8 cellular contexts compared by ENCODE assay signal in the genomic region with DNA sequence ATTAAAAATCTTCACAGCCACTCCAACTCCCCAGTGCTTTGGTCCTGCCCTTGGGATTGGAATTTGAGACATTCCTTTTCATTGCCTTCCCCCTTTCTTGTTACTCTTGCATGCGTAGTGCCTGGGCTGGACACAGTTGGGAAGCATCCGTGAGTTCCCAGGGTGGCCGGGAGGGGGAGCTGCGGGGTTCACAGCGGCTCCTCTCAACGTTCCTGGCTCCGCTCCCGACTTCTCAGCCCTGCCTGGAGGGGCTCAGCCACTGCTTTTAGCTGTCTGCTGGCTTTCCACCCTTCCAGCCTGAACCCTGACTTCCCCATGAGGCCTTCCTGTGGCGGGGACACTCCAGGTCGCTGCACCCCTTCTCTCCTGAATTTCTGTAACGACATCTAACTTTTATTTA. TPM values are rescaled to one million over a fixed set of nuclear protein-coding genes. Genes with fewer than 3 reads are reported as not detected.
DNase-seq lines count a peak whose midpoint lies in the region; ATAC-seq, FAIRE-seq and TF ChIP-seq lines count a peak whose summit lies in the region.

No MANE protein-coding gene starts in this region.

- ATAC-seq in T-helper 17 cell: peak; percentile 69
- ATAC-seq in sciatic nerve: peak; percentile 84
- ATAC-seq in HG02798 (IDR thresholded peaks at IDR 0.05; ENCODE audit: poor library complexity, unreplicated experiment): no peak
- no peak for ATAC-seq in GM18498 (IDR thresholded peaks at IDR 0.05; ENCODE audit: unreplicated experiment)

- H3K4me2 ChIP-seq in astrocyte (ENCODE audit: low read length): no peak overlapping the region
- H3K4me2 ChIP-seq in hepatocyte: no peak overlapping the region

- TF ChIP-seq RAD21 in Ishikawa (IDR thresholded peaks at IDR 0.05; ENCODE audit: low read depth): peak; percentile 48; the same call in 1 of the 2 replicates

- no peak overlapping the region for H3K4me3 ChIP-seq in astrocyte (ENCODE audit: insufficient read depth, low read depth, low read length)
- no peak overlapping the region for H3K4me3 ChIP-seq in hepatocyte

- H3K36me3 ChIP-seq in astrocyte (ENCODE audit: insufficient read depth, low read length) (no peaks in the 10 kb centered on the region), hepatocyte (replicated peaks; ENCODE audit: insufficient read depth, low read depth) (no peaks in the 10 kb centered on the region)

- H4K20me1 ChIP-seq in astrocyte (ENCODE audit: insufficient read depth, low read length) (no peaks in the 10 kb centered on the region), hepatocyte (ENCODE audit: insufficient read depth, poor library complexity, severe bottlenecking) (no peaks in the 10 kb centered on the region)

- no peak for TF ChIP-seq EP300 in Ishikawa (IDR thresholded peaks at IDR 0.05; ENCODE audit: borderline replicate concordance)

- intact Hi-C loops in sciatic nerve (cut with DNase I): loop anchor here (10.0 kb wide), 1 partner anchor 181 kb away; no protein-coding TSS in a partner anchor

- H3K27ac ChIP-seq in astrocyte (ENCODE audit: low read depth, low read length): no peak overlapping the region
- no peak overlapping the region for H3K27ac ChIP-seq in hepatocyte

- H3K9ac ChIP-seq in astrocyte (ENCODE audit: low read length): no peak overlapping the region

- TF ChIP-seq CTCF in astrocyte (IDR thresholded peaks at IDR 0.05; ENCODE audit: insufficient read depth, low read depth, low read length): peak; percentile 79
- TF ChIP-seq CTCF in hepatocyte (IDR thresholded peaks at IDR 0.05; ENCODE audit: poor library complexity): peak; percentile 80

- no peaks in the 10 kb centered on the region for H3K36me3 Mint-ChIP-seq in T-helper 17 cell (ENCODE audit: low read depth)
- H3K36me3 Mint-ChIP-seq in astrocyte (ENCODE audit: low read depth, unreplicated experiment): peaks cover 5% of the 10 kb centered on the region

- 18% methylated on average over 11 of the region's 11 CpGs for WGBS in hepatocyte (ENCODE audit: low lambda C conversion rate, missing lambda C conversion rate)

- H3K9me2 ChIP-seq in hepatocyte (replicated peaks; ENCODE audit: insufficient read depth): no peaks in the 10 kb centered on the region

- H3K79me2 ChIP-seq in astrocyte (ENCODE audit: insufficient read depth, low read length) (no peaks in the 10 kb centered on the region), hepatocyte (no peaks in the 10 kb centered on the region)

- H3K4me1 ChIP-seq in astrocyte (ENCODE audit: insufficient read depth, low read length): peaks cover 9% of the 10 kb centered on the region
- peaks cover 3% of the 10 kb centered on the region for H3K4me1 ChIP-seq in hepatocyte (ENCODE audit: insufficient read depth)

- no peaks in the 10 kb centered on the region for H3K27me3 Mint-ChIP-seq in T-helper 17 cell
- peaks cover 1% of the 10 kb centered on the region for H3K27me3 Mint-ChIP-seq in astrocyte (ENCODE audit: low read depth, unreplicated experiment)

- H3K4me3 Mint-ChIP-seq in T-helper 17 cell (no peak overlapping the region), astrocyte (ENCODE audit: unreplicated experiment) (peak overlapping the region; percentile 16)

- no peaks in the 10 kb centered on the region for H3K9me3 Mint-ChIP-seq in astrocyte (ENCODE audit: unreplicated experiment)

- peak; percentile 35 for DNase-seq in DMS 273 treated with DMSO at 0.1 percent for 48 hours (lab: John Stamatoyannopoulos, UW)
- DNase-seq in T-helper 17 cell: peak; percentile 29 to 32 (median 31)
- DNase-seq in astrocyte (ENCODE audit: low read depth): peak; percentile 49
- DNase-seq in hepatocyte (ENCODE audit: low spot score): peak; percentile 89
- peak; percentile 91 for DNase-seq in sciatic nerve (ENCODE audit: low spot score)

- H3K27ac Mint-ChIP-seq in T-helper 17 cell: no peak overlapping the region
- no peak overlapping the region for H3K27ac Mint-ChIP-seq in astrocyte (ENCODE audit: unreplicated experiment)

- H3K9me3 ChIP-seq in T-helper 17 cell (ENCODE audit: control insufficient read depth, low read length, poor library complexity, severe bottlenecking) (no peaks in the 10 kb centered on the region), astrocyte (ENCODE audit: insufficient read depth, low read depth, low read length) (no peaks in the 10 kb centered on the region), hepatocyte (ENCODE audit: low read depth) (no peaks in the 10 kb centered on the region)

- no peaks in the 10 kb centered on the region for H3K27me3 ChIP-seq in astrocyte (ENCODE audit: insufficient read depth, low read length)
- no peaks in the 10 kb centered on the region for H3K27me3 ChIP-seq in hepatocyte

- H2AFZ ChIP-seq in astrocyte (ENCODE audit: low read depth, low read length) (no peak overlapping the region), hepatocyte (no peak overlapping the region)

- FAIRE-seq in astrocyte (lab: Jason Lieb, UNC): peak; percentile 23

- H3K4me1 Mint-ChIP-seq in T-helper 17 cell (peaks cover 1% of the 10 kb centered on the region), astrocyte (ENCODE audit: low read depth, unreplicated experiment) (peaks cover 15% of the 10 kb centered on the region)

TF ChIP-seq in Ishikawa, 13 proteins besides CTCF, POLR2A, EP300 and RAD21:
- no peak for TF ChIP-seq NFIC (IDR thresholded peaks at IDR 0.05)
- TF ChIP-seq YY1 (IDR thresholded peaks at IDR 0.05; ENCODE audit: low read depth): no peak
- no peak for TF ChIP-seq CEBPB (IDR thresholded peaks at IDR 0.05)
- TF ChIP-seq TAF1 (IDR thresholded peaks at IDR 0.05; ENCODE audit: low read depth): no peak
- TF ChIP-seq CREB1 (IDR thresholded peaks at IDR 0.05; ENCODE audit: low read depth): no peak
- no peak for TF ChIP-seq EGR1 (IDR thresholded peaks at IDR 0.05)
- no peak for TF ChIP-seq ZBTB7A (IDR thresholded peaks at IDR 0.05; ENCODE audit: low read depth)
- TF ChIP-seq, protein P1, sequence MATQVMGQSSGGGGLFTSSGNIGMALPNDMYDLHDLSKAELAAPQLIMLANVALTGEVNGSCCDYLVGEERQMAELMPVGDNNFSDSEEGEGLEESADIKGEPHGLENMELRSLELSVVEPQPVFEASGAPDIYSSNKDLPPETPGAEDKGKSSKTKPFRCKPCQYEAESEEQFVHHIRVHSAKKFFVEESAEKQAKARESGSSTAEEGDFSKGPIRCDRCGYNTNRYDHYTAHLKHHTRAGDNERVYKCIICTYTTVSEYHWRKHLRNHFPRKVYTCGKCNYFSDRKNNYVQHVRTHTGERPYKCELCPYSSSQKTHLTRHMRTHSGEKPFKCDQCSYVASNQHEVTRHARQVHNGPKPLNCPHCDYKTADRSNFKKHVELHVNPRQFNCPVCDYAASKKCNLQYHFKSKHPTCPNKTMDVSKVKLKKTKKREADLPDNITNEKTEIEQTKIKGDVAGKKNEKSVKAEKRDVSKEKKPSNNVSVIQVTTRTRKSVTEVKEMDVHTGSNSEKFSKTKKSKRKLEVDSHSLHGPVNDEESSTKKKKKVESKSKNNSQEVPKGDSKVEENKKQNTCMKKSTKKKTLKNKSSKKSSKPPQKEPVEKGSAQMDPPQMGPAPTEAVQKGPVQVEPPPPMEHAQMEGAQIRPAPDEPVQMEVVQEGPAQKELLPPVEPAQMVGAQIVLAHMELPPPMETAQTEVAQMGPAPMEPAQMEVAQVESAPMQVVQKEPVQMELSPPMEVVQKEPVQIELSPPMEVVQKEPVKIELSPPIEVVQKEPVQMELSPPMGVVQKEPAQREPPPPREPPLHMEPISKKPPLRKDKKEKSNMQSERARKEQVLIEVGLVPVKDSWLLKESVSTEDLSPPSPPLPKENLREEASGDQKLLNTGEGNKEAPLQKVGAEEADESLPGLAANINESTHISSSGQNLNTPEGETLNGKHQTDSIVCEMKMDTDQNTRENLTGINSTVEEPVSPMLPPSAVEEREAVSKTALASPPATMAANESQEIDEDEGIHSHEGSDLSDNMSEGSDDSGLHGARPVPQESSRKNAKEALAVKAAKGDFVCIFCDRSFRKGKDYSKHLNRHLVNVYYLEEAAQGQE (IDR thresholded peaks at IDR 0.05; ENCODE audit: low read depth): no peak
- TF ChIP-seq TCF12 (IDR thresholded peaks at IDR 0.05; ENCODE audit: low read depth): no peak
- TF ChIP-seq FOXM1 (IDR thresholded peaks at IDR 0.05; ENCODE audit: borderline replicate concordance, low read depth): no peak
- TF ChIP-seq, protein P2, sequence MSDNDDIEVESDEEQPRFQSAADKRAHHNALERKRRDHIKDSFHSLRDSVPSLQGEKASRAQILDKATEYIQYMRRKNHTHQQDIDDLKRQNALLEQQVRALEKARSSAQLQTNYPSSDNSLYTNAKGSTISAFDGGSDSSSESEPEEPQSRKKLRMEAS (IDR thresholded peaks at IDR 0.05): no peak

RNA-seq across cellular contexts. Expression of a gene that starts 3.2 kb away (rescaled TPM):
- total RNA-seq in T-helper 17 cell (not detected), astrocyte (not detected in 2 replicates), hepatocyte (not detected in 2 replicates), sciatic nerve (not detected)
- polyA plus RNA-seq in hepatocyte: not detected in 2 replicates

RNA-seq across cellular contexts. Expression of a gene that starts 18.8 kb away (rescaled TPM):
- not detected for total RNA-seq in T-helper 17 cell
- total RNA-seq in astrocyte: not detected in 2 replicates
- total RNA-seq in hepatocyte: not detected in 2 replicates
- polyA plus RNA-seq in hepatocyte: 0.30 and 0.95 TPM in 2 replicates
- total RNA-seq in sciatic nerve: 73.4 TPM

RNA-seq across cellular contexts. Expression of a gene that starts 23.3 kb away (rescaled TPM):
- 1 to 10 TPM; 1.0 to 1.6 TPM for total RNA-seq in T-helper 17 cell
- total RNA-seq in astrocyte: 3.9 and 7.1 TPM in 2 replicates
- 4.3 and 6.8 TPM in 2 replicates for total RNA-seq in hepatocyte
- 9.4 and 11.0 TPM in 2 replicates for polyA plus RNA-seq in hepatocyte
- 0.18 TPM for total RNA-seq in sciatic nerve

RNA-seq across cellular contexts. Expression of a gene that starts 23.4 kb away (rescaled TPM):
- total RNA-seq in T-helper 17 cell (10 to 100 TPM; 18.9 to 32.9 TPM), astrocyte (15.0 and 15.6 TPM in 2 replicates), hepatocyte (29.1 and 30.5 TPM in 2 replicates), sciatic nerve (14.9 TPM)
- 29.8 and 35.5 TPM in 2 replicates for polyA plus RNA-seq in hepatocyte

RNA-seq across cellular contexts. Expression of a gene that starts 37.1 kb away (rescaled TPM):
- 1 to 10 TPM; 6.3 to 7.9 TPM for total RNA-seq in T-helper 17 cell
- total RNA-seq in astrocyte: 23.6 and 26.4 TPM in 2 replicates
- 19.0 TPM in 2 replicates for total RNA-seq in hepatocyte
- 21.9 and 22.9 TPM in 2 replicates for polyA plus RNA-seq in hepatocyte
- total RNA-seq in sciatic nerve: 38.8 TPM

Comparison
In these comparisons a context has a peak if more than half of its experiments do, and no peak if none do; other contexts are left out.
1. DNase-seq: peak in every context shown above with its lines; median percentile 91 in sciatic nerve; 89 in hepatocyte; 49 in astrocyte; 35 in DMS 273 treated with DMSO at 0.1 percent for 48 hours; 31 in T-helper 17 cell.
2. ATAC-seq: peak in T-helper 17 cell (single experiment) and sciatic nerve (single experiment); none in HG02798 (single experiment) and GM18498 (single experiment).
3. RNA of a gene that starts 18.8 kb away (total RNA-seq): 73.4 TPM in sciatic nerve (single experiment); not detected in T-helper 17 cell, not detected in astrocyte and not detected in hepatocyte; every median in the first group is over 10 times any median in the second.